In genomic region chr5:98771389-98772109, GRCh38 we compare ENCODE assay signal across 8 cellular contexts. TPM values are rescaled to one million over a fixed set of nuclear protein-coding genes. Genes with fewer than 3 reads are reported as not detected.
DNase-seq lines count a peak whose midpoint lies in the region; ATAC-seq and TF ChIP-seq lines count a peak whose summit lies in the region.

No MANE protein-coding gene starts in this region.

- TF ChIP-seq POLR2A in Peyer's patch (IDR thresholded peaks at IDR 0.05), result no peak

- H3K27ac Mint-ChIP-seq in activated naive CD8-positive, alpha-beta T cell treated with anti-CD3 and anti-CD28 coated beads for 36 hours, result peak overlapping the region; percentile 84

- no peaks in the 10 kb centered on the region for H3K36me3 ChIP-seq in Peyer's patch

- H3K4me3 Mint-ChIP-seq in activated naive CD8-positive, alpha-beta T cell treated with anti-CD3 and anti-CD28 coated beads for 36 hours, result peak overlapping the region; percentile 88

- H3K27me3 ChIP-seq in Peyer's patch, result no peaks in the 10 kb centered on the region

- DNase-seq in Right ventricle myocardium superior (no peak), Right ventricle myocardium inferior (ENCODE audit: missing footprints) (no peak), LHCN-M2 (ENCODE audit: low read depth) (peak; percentile 95), Peyer's patch (peak in 2 of 3 donors; percentile 75 to 87), globus pallidus (ENCODE audit: low spot score) (peak; percentile 91), occipital lobe (lab: John Stamatoyannopoulos, UW) (peak; percentile 30)
- DNase-seq in activated naive CD8-positive, alpha-beta T cell treated with anti-CD3 and anti-CD28 coated beads for 36 hours, result peak; percentile 49

- peaks cover 0 to 30% (median 8%) of the 10 kb centered on the region in 4 donors for H3K4me1 ChIP-seq in Peyer's patch

- H3K9me3 ChIP-seq in Peyer's patch, result no peaks in the 10 kb centered on the region

- H3K27ac ChIP-seq in Peyer's patch, result peak overlapping the region; percentile 57 to 96 (median 66)

- H3K4me1 Mint-ChIP-seq in activated naive CD8-positive, alpha-beta T cell treated with anti-CD3 and anti-CD28 coated beads for 36 hours, result peaks cover 52% of the 10 kb centered on the region

- peak overlapping the region; percentile 54 to 93 (median 74) for H3K4me3 ChIP-seq in Peyer's patch

- peaks cover 24% of the 10 kb centered on the region for H3K27me3 Mint-ChIP-seq in activated naive CD8-positive, alpha-beta T cell treated with anti-CD3 and anti-CD28 coated beads for 36 hours

- intact Hi-C loops in Right ventricle myocardium superior (cut with DNase I) (no loop called here), Right ventricle myocardium inferior (cut with DNase I) (loop anchor here (5.0 to 10.0 kb wide), 4 partner anchors 156 to 1964 kb away; partner anchors contain the start of genes CHD1, ERAP1 and RIOK2)

- no peaks in the 10 kb centered on the region for H3K36me3 Mint-ChIP-seq in activated naive CD8-positive, alpha-beta T cell treated with anti-CD3 and anti-CD28 coated beads for 36 hours

- peak; percentile 38 for ATAC-seq in Right ventricle myocardium superior (ENCODE audit: poor library complexity)
- ATAC-seq in Right ventricle myocardium inferior, result no peak
- ATAC-seq in HG03175 (IDR thresholded peaks at IDR 0.05; ENCODE audit: unreplicated experiment), result no peak

- TF ChIP-seq CTCF in Peyer's patch (IDR thresholded peaks at IDR 0.05), result peak; percentile 81 to 98 (median 96)

- H3K9me3 Mint-ChIP-seq in activated naive CD8-positive, alpha-beta T cell treated with anti-CD3 and anti-CD28 coated beads for 36 hours, result no peaks in the 10 kb centered on the region

RNA-seq across cellular contexts. Expression of gene RGMB, which starts 1.9 kb away (rescaled TPM):
- total RNA-seq in Right ventricle myocardium superior, result 11.3 TPM
- total RNA-seq in Right ventricle myocardium inferior, result 15.4 TPM
- total RNA-seq in LHCN-M2 (2014; rRNA removed), result 105 and 117 TPM in 2 replicates
- polyA plus RNA-seq in LHCN-M2 (2012), result 82.0 TPM
- 100 to 1,000 TPM in 3 of 4 donors, 10 to 100 TPM in 1; 55.0 to 298 (median 138) TPM for total RNA-seq in Peyer's patch
- total RNA-seq in activated naive CD8-positive, alpha-beta T cell treated with anti-CD3 and anti-CD28 coated beads for 36 hours, result 1 to 10 TPM; 4.3 to 4.9 TPM
- total RNA-seq in occipital lobe, result 51.9 TPM

Comparison
In these comparisons a context has a peak if more than half of its experiments do, and no peak if none do; other contexts are left out.
1. DNase-seq: peak in LHCN-M2 (single experiment), Peyer's patch (2 of 3), activated naive CD8-positive, alpha-beta T cell treated with anti-CD3 and anti-CD28 coated beads for 36 hours (single experiment), globus pallidus (single experiment) and occipital lobe (single experiment); none in Right ventricle myocardium superior (single experiment) and Right ventricle myocardium inferior (single experiment).